In genomic region chr1:11645670-11646265, GRCh38 we compare ENCODE assay signal across 8 cellular contexts. TPM values are rescaled to one million over a fixed set of nuclear protein-coding genes. Genes with fewer than 3 reads are reported as not detected.
DNase-seq lines count a peak whose midpoint lies in the region; ATAC-seq and TF ChIP-seq lines count a peak whose summit lies in the region.

No MANE protein-coding gene starts in this region.

- TF ChIP-seq CTCF in coronary artery (IDR thresholded peaks at IDR 0.05) (peak; percentile 71), lung (IDR thresholded peaks at IDR 0.05; ENCODE audit: control extremely low read depth, extremely low read depth) (peak; percentile 55)

- peaks cover 8% of the 10 kb centered on the region for H3K4me1 Mint-ChIP-seq in activated CD4-positive, alpha-beta T cell treated with anti-CD3 and anti-CD28 coated beads, Interleukin-2, amount 10 ng/mL, durations not matched to agents 24 days and 14 days

- H3K27ac ChIP-seq in coronary artery: no peak overlapping the region
- no peak overlapping the region for H3K27ac ChIP-seq in lung (ENCODE audit: low read depth in 1 of 2, low read length in 1 of 2)

- H3K4me3 Mint-ChIP-seq in activated CD4-positive, alpha-beta T cell treated with anti-CD3 and anti-CD28 coated beads, Interleukin-2, amount 10 ng/mL, durations not matched to agents 24 days and 14 days: no peak overlapping the region

- H3K27me3 Mint-ChIP-seq in activated CD4-positive, alpha-beta T cell treated with anti-CD3 and anti-CD28 coated beads, Interleukin-2, amount 10 ng/mL, durations not matched to agents 24 days and 14 days: peaks cover 16% of the 10 kb centered on the region

- no peak overlapping the region for H3K27ac Mint-ChIP-seq in activated CD4-positive, alpha-beta T cell treated with anti-CD3 and anti-CD28 coated beads, Interleukin-2, amount 10 ng/mL, durations not matched to agents 24 days and 14 days

- H3K9me3 ChIP-seq in lung (ENCODE audit: control insufficient read depth in 2 of 2, insufficient read depth in 1 of 2, low read length in 1 of 2): no peaks in the 10 kb centered on the region

- peak; percentile 53 for ATAC-seq in lung (ENCODE audit: insufficient read depth, low FRiP score)
- ATAC-seq in GM19467 (IDR thresholded peaks at IDR 0.05; ENCODE audit: unreplicated experiment): no peak

- 27 to 30% methylated on average over 8 of the region's 8 CpGs for WGBS in lung, 2 donors

- H3K4me3 ChIP-seq in H7 (ENCODE audit: insufficient read depth, low read depth, low read length) (no peak overlapping the region), coronary artery (no peak overlapping the region), lung (no peak overlapping the region)

- H3K27me3 ChIP-seq in H7 (ENCODE audit: control insufficient read depth, insufficient read depth, low read length) (peaks cover 26% of the 10 kb centered on the region), lung (ENCODE audit: control insufficient read depth, insufficient read depth) (no peaks in the 10 kb centered on the region)

- peaks cover 0 to 10% of the 10 kb centered on the region in 2 donors for H3K4me1 ChIP-seq in lung (ENCODE audit: control insufficient read depth in 2 of 2, insufficient read depth in 2 of 2, low read length in 2 of 2)

- H3K36me3 ChIP-seq in H7 (replicated peaks; ENCODE audit: control insufficient read depth, insufficient read depth, low read length) (no peaks in the 10 kb centered on the region; the same call in 1 of the 2 replicates), lung (ENCODE audit: control insufficient read depth in 2 of 2, insufficient read depth in 2 of 2, low read length in 2 of 2) (no peaks in the 10 kb centered on the region)

- DNase-seq in AG08395 (ENCODE audit: low spot score) (peak; percentile 81), H7 (peak; percentile 86), NCI-H524 treated with DMSO at 0.1 percent for 48 hours (lab: John Stamatoyannopoulos, UW) (peak; percentile 41), coronary artery (ENCODE audit: low spot score) (no peak), lung (ENCODE audit: low spot score) (peak; percentile 75)
- peak; percentile 94 for DNase-seq in activated CD4-positive, alpha-beta T cell treated with anti-CD3 and anti-CD28 coated beads, Interleukin-2, amount 10 ng/mL, durations not matched to agents 24 days and 14 days
- DNase-seq in stimulated activated CD8-positive, alpha-beta memory T cell treated with anti-CD3 and anti-CD28 coated beads, Interleukin-15, amount 100 ng/mL, for 1 hour (ENCODE audit: low read depth): peak; percentile 72

- H3K36me3 Mint-ChIP-seq in activated CD4-positive, alpha-beta T cell treated with anti-CD3 and anti-CD28 coated beads, Interleukin-2, amount 10 ng/mL, durations not matched to agents 24 days and 14 days (ENCODE audit: low read depth): no peaks in the 10 kb centered on the region

- intact Hi-C loops in activated CD4-positive, alpha-beta T cell treated with anti-CD3 and anti-CD28 coated beads, Interleukin-2, amount 10 ng/mL, durations not matched to agents 24 days and 14 days (cut with micrococcal nuclease): loop anchor here (1.0 kb wide), 2 partner anchors 309 to 608 kb away; no protein-coding TSS in a partner anchor

- H3K9me3 Mint-ChIP-seq in activated CD4-positive, alpha-beta T cell treated with anti-CD3 and anti-CD28 coated beads, Interleukin-2, amount 10 ng/mL, durations not matched to agents 24 days and 14 days: no peaks in the 10 kb centered on the region

RNA-seq across cellular contexts. Expression of gene FBXO2, which starts 8.5 kb away (rescaled TPM):
- total RNA-seq in H7 (2014; rRNA removed; shearing (Covaris generic)): 46.0 and 46.7 TPM in 2 replicates
- total RNA-seq in activated CD4-positive, alpha-beta T cell treated with anti-CD3 and anti-CD28 coated beads, Interleukin-2, amount 10 ng/mL, durations not matched to agents 24 days and 14 days: 0.76 and 1.0 TPM in 2 replicates
- 10 to 100 TPM in 1 of 2 donors, under 1 TPM in 1; 0.20 to 10.7 TPM for total RNA-seq in lung
- polyA plus RNA-seq in lung: 10 to 100 TPM in 1 of 2 donors, 1 to 10 TPM in 1; 9.5 to 12.5 TPM

RNA-seq across cellular contexts. Expression of gene FBXO44, which starts 8.9 kb away (rescaled TPM):
- 24.5 and 32.4 TPM in 2 replicates for total RNA-seq in H7 (2014; rRNA removed; shearing (Covaris generic))
- 20.6 and 25.4 TPM in 2 replicates for total RNA-seq in activated CD4-positive, alpha-beta T cell treated with anti-CD3 and anti-CD28 coated beads, Interleukin-2, amount 10 ng/mL, durations not matched to agents 24 days and 14 days
- 10 to 100 TPM; 14.0 to 14.4 TPM for total RNA-seq in lung
- polyA plus RNA-seq in lung: 10 to 100 TPM; 10.6 to 19.6 TPM

RNA-seq across cellular contexts. Expression of gene FBXO6, which starts 18.2 kb away (rescaled TPM):
- total RNA-seq in H7 (2014; rRNA removed; shearing (Covaris generic)): 1.7 and 3.4 TPM in 2 replicates
- 17.3 and 17.8 TPM in 2 replicates for total RNA-seq in activated CD4-positive, alpha-beta T cell treated with anti-CD3 and anti-CD28 coated beads, Interleukin-2, amount 10 ng/mL, durations not matched to agents 24 days and 14 days
- 10 to 100 TPM in 1 of 2 donors, 1 to 10 TPM in 1; 8.7 to 14.7 TPM for total RNA-seq in lung
- polyA plus RNA-seq in lung: 10 to 100 TPM; 18.3 to 32.0 TPM

RNA-seq across cellular contexts. Expression of gene MAD2L2, which starts 35.2 kb away (rescaled TPM):
- total RNA-seq in H7 (2014; rRNA removed; shearing (Covaris generic)): 786 and 983 TPM in 2 replicates
- 80.1 and 81.5 TPM in 2 replicates for total RNA-seq in activated CD4-positive, alpha-beta T cell treated with anti-CD3 and anti-CD28 coated beads, Interleukin-2, amount 10 ng/mL, durations not matched to agents 24 days and 14 days
- 10 to 100 TPM; 23.4 to 28.1 TPM for total RNA-seq in lung
- polyA plus RNA-seq in lung: 10 to 100 TPM; 32.8 to 61.9 TPM

RNA-seq across cellular contexts. Expression of gene DRAXIN, which starts 45.7 kb away (rescaled TPM):
- total RNA-seq in H7 (2014; rRNA removed; shearing (Covaris generic)): 52.4 and 60.1 TPM in 2 replicates
- total RNA-seq in activated CD4-positive, alpha-beta T cell treated with anti-CD3 and anti-CD28 coated beads, Interleukin-2, amount 10 ng/mL, durations not matched to agents 24 days and 14 days: not detected in 2 replicates
- under 1 TPM; 0.06 to 0.31 TPM for total RNA-seq in lung
- under 1 TPM; 0.04 to 0.22 TPM for polyA plus RNA-seq in lung
